ENCODE assay signal across 12 cellular contexts in genomic region chr16:78749745-78750268, GRCh38.
DNase-seq lines count a peak whose midpoint lies in the region; ATAC-seq and TF ChIP-seq lines count a peak whose summit lies in the region.
"Had no signal": no experiment of that assay in that cellular context is flagged by ENCODE, and none has a peak within 500 bp of the region (broad histone marks: within the 10 kb centered on the region; RNA-seq: fewer than 3 reads in every experiment).

No MANE protein-coding gene starts in this region.

- no peaks in the 10 kb centered on the region for H3K27me3 ChIP-seq in HAP-1 (ENCODE audit: low read depth)
- H3K27me3 ChIP-seq: stomach had no signal

- ATAC-seq in GM18502 (IDR thresholded peaks at IDR 0.05; ENCODE audit: poor library complexity, unreplicated experiment), result peak; percentile 81
- peak; percentile 77 for ATAC-seq in GM19467 (IDR thresholded peaks at IDR 0.05; ENCODE audit: unreplicated experiment)
- ATAC-seq in HG03103 (IDR thresholded peaks at IDR 0.05; ENCODE audit: low read depth, unreplicated experiment), result peak; percentile 71
- ATAC-seq in activated T-helper 17 cell treated with anti-CD3 and anti-CD28 coated beads, Interleukin-2, amount 50 U/mL, for 72 hours (replicated peaks), result no peak
- ATAC-seq: activated CD4-positive, CD25-positive, alpha-beta regulatory T cell treated with anti-CD3 and anti-CD28 coated beads, Interleukin-2, amount 50 U/mL, for 24 hours had no signal

- no peak overlapping the region for H3K4me3 ChIP-seq in HAP-1
- H3K4me3 ChIP-seq: lung, skin epidermis, stomach had no signal

- POLR2A ChIA-PET in GM10248 (lab: Yijun Ruan, JAX), result no interaction called here

- H3K27me3 Mint-ChIP-seq in activated T-helper 17 cell treated with anti-CD3 and anti-CD28 coated beads, Interleukin-2, amount 50 U/mL, for 72 hours, result no peaks in the 10 kb centered on the region

- H3K36me3 Mint-ChIP-seq in activated T-helper 17 cell treated with anti-CD3 and anti-CD28 coated beads, Interleukin-2, amount 50 U/mL, for 72 hours (ENCODE audit: low read depth), result no peaks in the 10 kb centered on the region

- H3K9me3 ChIP-seq in HAP-1, result no peaks in the 10 kb centered on the region
- H3K9me3 ChIP-seq: stomach had no signal

- CTCF ChIA-PET in GM10248 (lab: Yijun Ruan, JAX), result interaction anchor here (0.9 to 1.7 kb wide), 2 partner anchors 10 to 20 kb away, joined by 3 to 4 read pairs; no protein-coding TSS in a partner anchor

- peak overlapping the region; percentile 54 for H3K27ac Mint-ChIP-seq in activated T-helper 17 cell treated with anti-CD3 and anti-CD28 coated beads, Interleukin-2, amount 50 U/mL, for 72 hours

- H3K36me3 ChIP-seq in HAP-1 (replicated peaks), result no peaks in the 10 kb centered on the region
- H3K36me3 ChIP-seq: stomach had no signal

- in situ Hi-C loops in HAP-1 (cut with MboI; ENCODE audit: low sequenced_read_pairs), result no loop called here

- DNase-seq in GM19240 (ENCODE audit: insufficient read length, low spot score), result no peak
- no peak for DNase-seq in GM10248 (ENCODE audit: extremely low spot score)
- DNase-seq in HUDEP-2 (lab: John Stamatoyannopoulos, UW; ENCODE audit: unreplicated experiment in 76 of 76), result no peak
- no peak for DNase-seq in HAP-1 (ENCODE audit: low spot score in 2 of 2)
- DNase-seq: stomach had no signal

- H3K4me1 Mint-ChIP-seq in activated T-helper 17 cell treated with anti-CD3 and anti-CD28 coated beads, Interleukin-2, amount 50 U/mL, for 72 hours, result peaks cover 17% of the 10 kb centered on the region

- H3K4me1 ChIP-seq in HAP-1, result no peaks in the 10 kb centered on the region
- H3K4me1 ChIP-seq: stomach had no signal

- no peaks in the 10 kb centered on the region for H3K9me3 Mint-ChIP-seq in activated T-helper 17 cell treated with anti-CD3 and anti-CD28 coated beads, Interleukin-2, amount 50 U/mL, for 72 hours

- peak overlapping the region; percentile 52 for H3K4me3 Mint-ChIP-seq in activated T-helper 17 cell treated with anti-CD3 and anti-CD28 coated beads, Interleukin-2, amount 50 U/mL, for 72 hours

- TF ChIP-seq CTCF in GM10248 (IDR thresholded peaks at IDR 0.05; ENCODE audit: control extremely low read depth, extremely low read depth, low read depth, missing control alignments), result no peak
